In the genomic region with DNA sequence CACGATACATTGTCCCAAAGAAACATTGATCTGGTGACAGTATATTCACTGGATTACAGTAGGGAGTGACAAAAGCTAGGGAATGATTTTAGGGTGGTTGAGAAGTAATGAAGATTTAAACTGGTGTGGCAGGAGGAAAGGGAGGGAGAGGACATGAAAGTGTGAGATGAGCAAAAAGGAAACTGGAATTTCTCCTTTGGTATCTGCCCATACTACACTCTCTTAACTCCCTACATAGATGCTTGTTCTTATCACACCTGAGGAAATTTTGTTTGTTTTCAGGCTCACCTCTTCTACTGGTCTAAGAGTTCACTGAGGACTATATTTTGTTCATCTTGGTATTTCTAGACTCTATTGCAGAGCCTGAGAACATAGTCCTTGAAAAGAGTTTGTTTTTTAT, we compare ENCODE assay signal across 30 cellular contexts.
"Had no signal": no experiment of that assay in that cellular context is flagged by ENCODE, and none has a peak within 500 bp of the region (broad histone marks: within the 10 kb centered on the region; RNA-seq: fewer than 3 reads in every experiment).

No MANE protein-coding gene starts in this region.

- H3K4me2 ChIP-seq: neural progenitor cell, smooth muscle cell had no signal

- FAIRE-seq: urothelium cell line had no signal

- H3K4me1 ChIP-seq: neural progenitor cell, parathyroid adenoma, psoas muscle, sigmoid colon, spleen, stomach, thyroid gland, tibial nerve, upper lobe of left lung, vagina had no signal

- H3K9ac ChIP-seq: neural progenitor cell, parathyroid adenoma had no signal

- H3K79me2 ChIP-seq: parathyroid adenoma had no signal

- H3K27me3 Mint-ChIP-seq: stimulated activated memory B cell treated with anti-CD40 and anti-IgM and Interleukin-4, amounts not matched to agents 10 μg/mL and 1 μg/mL and 100 μg/mL, for 72 hours had no signal

- H3K36me3 Mint-ChIP-seq: natural killer cell; neural progenitor cell; stimulated activated memory B cell treated with anti-CD40 and anti-IgM and Interleukin-4, amounts not matched to agents 10 μg/mL and 1 μg/mL and 100 μg/mL, for 72 hours had no signal

- H3K27ac ChIP-seq: neural progenitor cell, ovary, parathyroid adenoma, psoas muscle, right lobe of liver, sigmoid colon, spleen, stomach, thoracic aorta, thyroid gland, tibial nerve, upper lobe of left lung, vagina had no signal

- H3K27ac Mint-ChIP-seq: natural killer cell; nephron; neural progenitor cell; progenitor cell of endocrine pancreas; stimulated activated memory B cell treated with anti-CD40 and anti-IgM and Interleukin-4, amounts not matched to agents 10 μg/mL and 1 μg/mL and 100 μg/mL, for 72 hours had no signal

- H3K36me3 ChIP-seq: neural progenitor cell, ovary, right lobe of liver, sigmoid colon, spleen, stomach, thoracic aorta, thyroid gland, tibial nerve, upper lobe of left lung, vagina had no signal

- H2AFZ ChIP-seq: neural progenitor cell, parathyroid adenoma had no signal

- DNase-seq: natural killer cell; occipital lobe; ovary; posterior cingulate gyrus; psoas muscle; right cardiac atrium; right lobe of liver; sigmoid colon; spleen; stimulated activated CD4-positive, alpha-beta T cell treated with anti-CD3 and anti-CD28 coated beads, Interleukin-12 subunit alpha, Interleukin-12 subunit beta, amount 100 ng/mL, for 4 hours; stimulated activated CD4-positive, alpha-beta T cell treated with anti-CD3 and anti-CD28 coated beads, Interleukin-1b, Interleukin-23, amount 100 ng/mL, for 48 hours; stimulated activated CD4-positive, alpha-beta T cell treated with anti-CD3 and anti-CD28 coated beads, Interleukin-4, amount 100 ng/mL, for 1 hour; stimulated activated CD4-positive, alpha-beta T cell treated with anti-CD3 and anti-CD28 coated beads, Interleukin-4, amount 100 ng/mL, for 4 hours; stimulated activated CD8-positive, alpha-beta memory T cell treated with anti-CD3 and anti-CD28 coated beads, Interleukin-4, amount 100 ng/mL, for 48 hours; stimulated activated naive CD4-positive, alpha-beta T cell; stimulated activated naive CD8-positive, alpha-beta T cell treated with anti-CD3 and anti-CD28 coated beads, Interleukin-15, Interleukin-2, amounts not matched to agents 100 U/mL and 50 U/mL, for 24 hours; stomach; thyroid gland; trophoblast cell; upper lobe of left lung had no signal

- H3K4me1 Mint-ChIP-seq: natural killer cell; neural progenitor cell; stimulated activated memory B cell treated with anti-CD40 and anti-IgM and Interleukin-4, amounts not matched to agents 10 μg/mL and 1 μg/mL and 100 μg/mL, for 72 hours had no signal

- H3K27me3 ChIP-seq: neural progenitor cell, ovary, right lobe of liver, sigmoid colon, spleen, stomach, thyroid gland, tibial nerve, upper lobe of left lung, vagina had no signal

- H3K4me3 Mint-ChIP-seq: natural killer cell; nephron; neural progenitor cell; stimulated activated memory B cell treated with anti-CD40 and anti-IgM and Interleukin-4, amounts not matched to agents 10 μg/mL and 1 μg/mL and 100 μg/mL, for 72 hours had no signal

- H3K9me3 ChIP-seq: ovary, psoas muscle, right lobe of liver, sigmoid colon, spleen, stomach, thoracic aorta, thyroid gland, tibial nerve, upper lobe of left lung, vagina had no signal

- H3K9me3 Mint-ChIP-seq: natural killer cell; nephron; neural progenitor cell; stimulated activated memory B cell treated with anti-CD40 and anti-IgM and Interleukin-4, amounts not matched to agents 10 μg/mL and 1 μg/mL and 100 μg/mL, for 72 hours had no signal

- H3K4me3 ChIP-seq: neural progenitor cell, ovary, psoas muscle, right lobe of liver, sigmoid colon, smooth muscle cell, spleen, stomach, thoracic aorta, thyroid gland, tibial nerve, upper lobe of left lung, vagina had no signal

- ATAC-seq: natural killer cell; psoas muscle; right cardiac atrium; right lobe of liver; stimulated activated memory B cell treated with anti-CD40 and anti-IgM and Interleukin-4, amounts not matched to agents 10 μg/mL and 1 μg/mL and 100 μg/mL, for 72 hours; stimulated activated naive CD8-positive, alpha-beta T cell treated with anti-CD3 and anti-CD28 coated beads, Interleukin-15, Interleukin-2, amounts not matched to agents 100 U/mL and 50 U/mL, for 24 hours had no signal
